Comparison of ENCODE assay signal across 9 cellular contexts in genomic region chr11:65791719-65792213, GRCh38. TPM values are rescaled to one million over a fixed set of nuclear protein-coding genes. Genes with fewer than 3 reads are reported as not detected.
DNase-seq lines count a peak whose midpoint lies in the region; ATAC-seq and TF ChIP-seq lines count a peak whose summit lies in the region.
"Had no signal": no experiment of that assay in that cellular context is flagged by ENCODE, and none has a peak within 500 bp of the region (broad histone marks: within the 10 kb centered on the region; RNA-seq: fewer than 3 reads in every experiment).

No MANE protein-coding gene starts in this region.

- no peaks in the 10 kb centered on the region for H3K79me2 ChIP-seq in DOHH2 (ENCODE audit: control insufficient read depth, low read length)
- no peaks in the 10 kb centered on the region for H3K79me2 ChIP-seq in neural progenitor cell (ENCODE audit: low read depth)

- H3K4me3 ChIP-seq in DOHH2 (ENCODE audit: low read length) (0 out of 2 replicates have a peak overlapping the region, but pooled peaks have one; percentile 16), neural progenitor cell (no peak overlapping the region)

- peak; percentile 37 for DNase-seq in NCI-H2081 treated with DMSO at 0.1 percent for 48 hours (lab: John Stamatoyannopoulos, UW)
- peak; percentile 81 for DNase-seq in activated effector memory CD4-positive, alpha-beta T cell treated with anti-CD3 and anti-CD28 coated beads, Interleukin-2, amount 50 U/mL, for 16 hours
- peak; percentile 36 to 66 for DNase-seq in stimulated activated CD4-positive, alpha-beta T cell treated with anti-CD3 and anti-CD28 coated beads, Interleukin-2, amount 100 ng/mL, for 48 hours
- no peak for DNase-seq in neural progenitor cell (ENCODE audit: low spot score)
- DNase-seq in cerebellum (ENCODE audit: low spot score): no peak
- DNase-seq in NCI-H146 (lab: John Stamatoyannopoulos, UW): no peak

- no peaks in the 10 kb centered on the region for H3K36me3 Mint-ChIP-seq in neural progenitor cell

- H3K36me3 ChIP-seq in DOHH2 (ENCODE audit: control insufficient read depth, low read length) (no peaks in the 10 kb centered on the region), neural progenitor cell (no peaks in the 10 kb centered on the region)

- no peak overlapping the region for H3K27ac Mint-ChIP-seq in neural progenitor cell

- H3K9me3 ChIP-seq in DOHH2 (ENCODE audit: control insufficient read depth, insufficient read depth, low read length): no peaks in the 10 kb centered on the region
- no peaks in the 10 kb centered on the region for H3K9me3 ChIP-seq in neural progenitor cell (ENCODE audit: low read depth)

- no peak overlapping the region for H3K9ac ChIP-seq in neural progenitor cell

- H3K4me3 Mint-ChIP-seq in neural progenitor cell: no peak overlapping the region

- H3K27me3 Mint-ChIP-seq in neural progenitor cell (ENCODE audit: insufficient read depth, low read depth): peaks cover 27% of the 10 kb centered on the region

- no peaks in the 10 kb centered on the region for H4K20me1 ChIP-seq in DOHH2 (ENCODE audit: control insufficient read depth, insufficient read depth, low read depth, low read length)
- peaks cover 10% of the 10 kb centered on the region for H4K20me1 ChIP-seq in neural progenitor cell (ENCODE audit: low read depth)

- ATAC-seq in GM21423 (IDR thresholded peaks at IDR 0.05; ENCODE audit: unreplicated experiment): peak; percentile 86

- H2AFZ ChIP-seq in neural progenitor cell (replicated peaks): no peak overlapping the region

- no peaks in the 10 kb centered on the region for H3F3A ChIP-seq in DOHH2 (ENCODE audit: control insufficient read depth, insufficient read depth)
- no peaks in the 10 kb centered on the region for H3F3A ChIP-seq in neural progenitor cell (ENCODE audit: low read depth)

- peaks cover 36% of the 10 kb centered on the region for H3K4me1 ChIP-seq in DOHH2 (ENCODE audit: control insufficient read depth, low read length)
- peaks cover 9% of the 10 kb centered on the region for H3K4me1 ChIP-seq in neural progenitor cell

- H3K9me2 ChIP-seq in DOHH2 (replicated peaks; ENCODE audit: control insufficient read depth, low read length): no peaks in the 10 kb centered on the region

- peaks cover 8% of the 10 kb centered on the region for H3K4me1 Mint-ChIP-seq in neural progenitor cell

- TF ChIP-seq CTCF in DOHH2 (IDR thresholded peaks at IDR 0.05; ENCODE audit: low read depth, low read length, poor library complexity, severe bottlenecking): peak; percentile 30
- no peak for TF ChIP-seq CTCF in neural progenitor cell (IDR thresholded peaks at IDR 0.05)

- H3K4me2 ChIP-seq in DOHH2 (ENCODE audit: low read length) (peak overlapping the region; percentile 47), neural progenitor cell (no peak overlapping the region)

- H3K9me3 Mint-ChIP-seq in neural progenitor cell: no peaks in the 10 kb centered on the region

- no peak overlapping the region for H3K27ac ChIP-seq in DOHH2 (ENCODE audit: low read depth, low read length)
- no peak overlapping the region for H3K27ac ChIP-seq in neural progenitor cell

- H3K27me3 ChIP-seq in DOHH2 (ENCODE audit: control insufficient read depth, low read length): peaks cover 39% of the 10 kb centered on the region
- peaks cover 46% of the 10 kb centered on the region for H3K27me3 ChIP-seq in neural progenitor cell

RNA-seq across cellular contexts. Expression of gene OVOL1, which starts 4.9 kb away (rescaled TPM):
- 0.12 TPM in 1 of 2 replicates, not detected in the other for total RNA-seq in neural progenitor cell (ENCODE audit: low replicate concordance)
- 0.73 TPM for total RNA-seq in cerebellum
- total RNA-seq: dermis microvascular lymphatic vessel endothelial cell had no signal

RNA-seq across cellular contexts. Expression of gene AP5B1, which starts 11.0 kb away (rescaled TPM):
- total RNA-seq in neural progenitor cell (ENCODE audit: low replicate concordance): 3.6 and 13.8 TPM in 2 replicates
- total RNA-seq in cerebellum: 5.7 TPM

RNA-seq across cellular contexts. Expression of gene SNX32, which starts 42.0 kb away (rescaled TPM):
- total RNA-seq in neural progenitor cell (ENCODE audit: low replicate concordance): 1.4 and 3.0 TPM in 2 replicates
- total RNA-seq in cerebellum: 4.9 TPM

Comparison
In these comparisons a context has a peak if more than half of its experiments do, and no peak if none do; other contexts are left out.
1. DNase-seq: peak in NCI-H2081 treated with DMSO at 0.1 percent for 48 hours (single experiment), activated effector memory CD4-positive, alpha-beta T cell treated with anti-CD3 and anti-CD28 coated beads, Interleukin-2, amount 50 U/mL, for 16 hours (single experiment) and stimulated activated CD4-positive, alpha-beta T cell treated with anti-CD3 and anti-CD28 coated beads, Interleukin-2, amount 100 ng/mL, for 48 hours (2 of 2); none in neural progenitor cell (single experiment), cerebellum (single experiment) and NCI-H146 (single experiment).